33 cellular contexts compared by ENCODE assay signal in the genomic region with DNA sequence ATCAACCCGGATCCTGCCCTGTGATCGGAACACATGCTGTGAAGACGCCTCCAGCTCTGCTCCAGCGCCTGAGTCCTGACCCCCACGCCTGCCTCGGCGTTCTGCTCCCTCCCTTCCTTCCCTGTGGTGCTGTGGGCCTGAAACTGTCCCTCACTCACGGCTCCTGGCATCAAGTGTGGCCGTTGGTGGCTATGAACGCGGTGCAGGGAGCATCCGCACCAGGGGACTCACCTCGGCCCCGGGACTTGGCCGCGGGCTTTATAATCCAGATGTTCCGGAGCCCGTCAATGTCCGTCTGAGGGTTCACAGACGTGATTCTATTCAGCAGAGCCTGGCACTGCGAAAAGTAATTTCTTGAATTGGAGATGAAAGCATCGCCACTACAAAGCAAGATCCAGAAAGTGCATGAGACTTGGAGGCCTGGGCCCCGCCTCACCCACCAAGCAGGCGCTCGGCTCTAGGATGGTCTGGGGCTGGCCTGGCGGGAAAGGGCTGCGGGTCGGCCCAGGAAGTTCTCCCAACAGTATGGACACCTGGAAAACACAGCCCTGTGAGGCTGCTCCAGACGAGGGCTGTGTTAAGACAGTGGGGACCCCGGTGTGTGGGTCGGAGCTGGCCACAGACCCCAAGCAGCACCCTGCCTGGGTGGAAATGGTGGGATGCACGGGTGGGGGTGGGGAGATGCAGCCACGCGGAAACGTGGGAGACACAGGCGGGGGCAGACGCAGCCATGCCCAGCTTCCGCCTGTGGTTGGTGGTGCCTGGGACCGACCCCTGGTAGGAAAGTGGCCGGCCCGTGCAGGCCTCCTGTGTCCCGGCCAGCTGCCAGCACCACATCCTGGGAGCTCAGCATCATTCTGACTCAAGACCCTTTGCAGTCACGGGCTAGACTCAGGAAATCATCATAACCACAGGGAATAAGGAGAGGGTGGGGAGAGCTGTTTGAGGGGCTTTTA. TPM values are rescaled to one million over a fixed set of nuclear protein-coding genes. Genes with fewer than 3 reads are reported as not detected.
DNase-seq lines count a peak whose midpoint lies in the region; ATAC-seq, FAIRE-seq and TF ChIP-seq lines count a peak whose summit lies in the region.
"Had no signal": no experiment of that assay in that cellular context is flagged by ENCODE, and none has a peak within 500 bp of the region (broad histone marks: within the 10 kb centered on the region; RNA-seq: fewer than 3 reads in every experiment).

No MANE protein-coding gene starts in this region.

- DNase-seq in A172 (ENCODE audit: low spot score) (peak; percentile 8), ELR (ENCODE audit: low read depth) (peak; percentile 35), kidney (peak; percentile 48), mucosa of gallbladder (ENCODE audit: low spot score) (no peak), medulla oblongata (ENCODE audit: extremely low spot score) (no peak)
- DNase-seq: activated CD4-positive, CD25-positive, alpha-beta regulatory T cell treated with anti-CD3 and anti-CD28 coated beads, Interleukin-2, amount 50 U/mL, for 72 hours; activated T-cell treated with anti-CD3 and anti-CD28 coated beads, Interleukin-2, amount 50 U/mL, for 48 hours; body of pancreas; CD4-positive, alpha-beta memory T cell; DMS153; effector CD8-positive, alpha-beta T cell; erythroblast; foreskin melanocyte; GF-D8; MM.1S; NCI-H1436 treated with DMSO at 0.1 percent for 48 hours; NCI-H524; SHP77; stimulated activated CD4-positive, alpha-beta T cell treated with anti-CD3 and anti-CD28 coated beads, Interleukin-2, amount 100 ng/mL, for 24 hours had no signal

- H3K4me3 ChIP-seq in kidney (ENCODE audit: low read length in 2 of 2) = no peak overlapping the region
- H3K4me3 ChIP-seq: body of pancreas, lung, skin epidermis, thoracic aorta had no signal

- H3K4me1 ChIP-seq in kidney (ENCODE audit: control insufficient read depth in 1 of 2, insufficient read depth in 1 of 2, low read depth in 1 of 2, low read length in 2 of 2) = no peaks in the 10 kb centered on the region

- no peak for TF ChIP-seq CTCF in kidney (IDR thresholded peaks at IDR 0.05; ENCODE audit: borderline replicate concordance, extremely low read depth, insufficient read depth)

- no peaks in the 10 kb centered on the region for H3K36me3 ChIP-seq in kidney (ENCODE audit: control insufficient read depth in 1 of 2, insufficient read depth in 2 of 2, low read length in 2 of 2)
- H3K36me3 ChIP-seq: neutrophil, thoracic aorta had no signal

- no peak for FAIRE-seq in kidney (lab: Jason Lieb, UNC)
- FAIRE-seq: keratinocyte, TTC549 had no signal

- no peak overlapping the region for H3K27ac ChIP-seq in kidney (ENCODE audit: low read depth in 2 of 2, low read length in 2 of 2)
- H3K27ac ChIP-seq: body of pancreas, neutrophil, skin epidermis, thoracic aorta had no signal

- H3K9ac ChIP-seq in kidney (ENCODE audit: low read length in 2 of 2) = no peak overlapping the region

- ATAC-seq in GM21390 (IDR thresholded peaks at IDR 0.05; ENCODE audit: unreplicated experiment) (no peak), GM21737 (IDR thresholded peaks at IDR 0.05; ENCODE audit: unreplicated experiment) (no peak)
- ATAC-seq: body of pancreas; stimulated activated memory B cell treated with anti-CD40 and anti-IgM and Interleukin-4, amounts not matched to agents 10 μg/mL and 1 μg/mL and 100 μg/mL, for 72 hours had no signal

- peaks cover 0 to 4% of the 10 kb centered on the region in 2 donors for H3K9me3 ChIP-seq in kidney (ENCODE audit: control insufficient read depth in 1 of 2, low read length in 2 of 2)
- H3K9me3 ChIP-seq: neutrophil, thoracic aorta had no signal

- intact Hi-C loops in kidney (cut with DNase I) = loop anchor here (5.0 kb wide), 1 partner anchor 107 kb away; no protein-coding TSS in a partner anchor

TF ChIP-seq in PFSK-1, 5 proteins besides CTCF, POLR2A, EP300 and RAD21:
- TF ChIP-seq TAF1 (IDR thresholded peaks at IDR 0.05; ENCODE audit: borderline replicate concordance, insufficient read depth, low read length) (no peak), SIN3A (IDR thresholded peaks at IDR 0.05; ENCODE audit: borderline replicate concordance, insufficient read depth, low read length) (no peak), POLR2AphosphoS5 (IDR thresholded peaks at IDR 0.05; ENCODE audit: low read depth, low read length) (no peak), REST (IDR thresholded peaks at IDR 0.05; ENCODE audit: insufficient read depth in 1 of 2, low read depth in 2 of 2, low read length in 2 of 2) (no peak), FOXP2 (optimal IDR thresholded peaks at IDR 0.05; ENCODE audit: borderline replicate concordance, extremely low read depth, extremely low read length, insufficient read depth) (peak; percentile 16)
TF ChIP-seq in PFSK-1: peak in this region for 1.

RNA-seq across cellular contexts. Expression of gene IL17REL, which starts 21.8 kb away (rescaled TPM):
- total RNA-seq in A172 (2014; rRNA removed; shearing (Covaris generic)) = not detected in 2 replicates
- polyA plus RNA-seq in PFSK-1 (2012; ENCODE audit: insufficient read length, low read depth) = not detected
- 0.16 TPM for total RNA-seq in kidney
- polyA plus RNA-seq in kidney (ENCODE audit: insufficient read depth, low read depth, low replicate concordance) = not detected
- 0.06 TPM for total RNA-seq in mucosa of gallbladder
- total RNA-seq: body of pancreas; CD4-positive, alpha-beta memory T cell; H4; thoracic aorta had no signal
- polyA plus RNA-seq: CD4-positive, alpha-beta memory T cell; IgD-negative memory B cell; keratinocyte had no signal

RNA-seq across cellular contexts. Expression of gene TTLL8, which starts 23.7 kb away (rescaled TPM):
- total RNA-seq in A172 (2014; rRNA removed; shearing (Covaris generic)) = not detected in 2 replicates
- not detected for polyA plus RNA-seq in PFSK-1 (2012; ENCODE audit: insufficient read length, low read depth)
- total RNA-seq in kidney (not detected), mucosa of gallbladder (not detected)
- not detected for polyA plus RNA-seq in kidney (ENCODE audit: insufficient read depth, low read depth, low replicate concordance)
- total RNA-seq: body of pancreas; CD4-positive, alpha-beta memory T cell; chondrocyte; H4; lung; pulmonary artery endothelial cell; thoracic aorta had no signal
- polyA plus RNA-seq: CD4-positive, alpha-beta memory T cell; IgD-negative memory B cell; keratinocyte; lung had no signal

RNA-seq across cellular contexts. Expression of gene MLC1, which starts 50.8 kb away (rescaled TPM):
- 0.02 and 0.10 TPM in 2 replicates for total RNA-seq in A172 (2014; rRNA removed; shearing (Covaris generic))
- polyA plus RNA-seq in PFSK-1 (2012; ENCODE audit: insufficient read length, low read depth) = not detected
- 0.28 TPM for total RNA-seq in kidney
- polyA plus RNA-seq in kidney (ENCODE audit: insufficient read depth, low read depth, low replicate concordance) = not detected
- 0.43 TPM for total RNA-seq in mucosa of gallbladder
- total RNA-seq: body of pancreas; CD4-positive, alpha-beta memory T cell; pulmonary artery endothelial cell had no signal
- polyA plus RNA-seq: keratinocyte had no signal

RNA-seq across cellular contexts. Expression of gene MOV10L1, which starts 55.4 kb away (rescaled TPM):
- 2.0 and 3.0 TPM in 2 replicates for total RNA-seq in A172 (2014; rRNA removed; shearing (Covaris generic))
- 0.46 TPM for polyA plus RNA-seq in PFSK-1 (2012; ENCODE audit: insufficient read length, low read depth)
- total RNA-seq in kidney = 0.38 TPM
- 0.62 TPM for polyA plus RNA-seq in kidney (ENCODE audit: insufficient read depth, low read depth, low replicate concordance)
- total RNA-seq in mucosa of gallbladder = 2.6 TPM
- total RNA-seq: CD4-positive, alpha-beta memory T cell had no signal
- polyA plus RNA-seq: CD4-positive, alpha-beta memory T cell; IgD-negative memory B cell; keratinocyte had no signal

Comparison
In these comparisons a context has a peak if more than half of its experiments do, and no peak if none do; other contexts are left out.
1. DNase-seq: peak in A172 (single experiment), ELR (single experiment) and kidney (single experiment); none in mucosa of gallbladder (single experiment) and medulla oblongata (single experiment).